In the genomic region with DNA sequence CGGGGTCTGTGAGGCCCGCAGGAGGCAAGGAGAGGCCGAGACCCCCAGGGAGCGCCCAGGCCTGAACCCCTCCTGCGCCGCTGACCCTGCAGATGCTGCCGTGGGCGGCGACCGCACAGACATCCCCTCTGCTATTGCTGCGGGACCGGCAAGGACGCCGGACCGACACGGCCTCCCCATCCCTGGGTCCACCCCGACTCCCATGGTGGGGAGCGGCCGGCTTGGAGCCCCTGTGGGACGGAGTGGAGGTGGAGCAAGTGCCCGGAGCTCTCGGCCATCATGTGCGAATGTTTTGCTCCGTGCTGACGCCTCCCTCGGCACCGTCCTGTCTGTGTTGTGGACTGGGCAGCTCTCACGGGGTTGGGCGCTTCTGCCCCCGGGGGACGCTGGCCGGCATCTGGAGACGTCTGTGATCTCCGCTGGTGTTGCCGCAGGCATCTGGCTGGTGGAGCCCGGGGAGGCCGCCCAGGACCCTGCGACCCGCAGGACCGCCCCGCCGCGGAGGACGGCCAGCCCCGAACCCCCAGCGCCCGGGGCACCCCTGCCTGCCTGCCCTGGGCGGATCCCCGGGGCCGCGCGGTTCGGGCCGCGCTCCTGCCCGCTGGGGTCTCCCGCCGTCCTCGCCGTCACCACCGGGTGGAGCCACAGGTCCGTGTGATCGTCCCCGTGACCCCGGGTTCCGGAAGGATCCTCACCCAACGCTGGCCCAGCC, we compare ENCODE assay signal across 8 cellular contexts.
DNase-seq lines count a peak whose midpoint lies in the region; ATAC-seq lines count a peak whose summit lies in the region.

No MANE protein-coding gene starts in this region.

- DNase-seq in D341Med (ENCODE audit: low spot score) (peak; percentile 88), NCI-H345 treated with DMSO at 0.1 percent for 48 hours (lab: John Stamatoyannopoulos, UW; ENCODE audit: unreplicated experiment) (peak; percentile 21), globus pallidus (ENCODE audit: low spot score) (peak; percentile 45), pons (ENCODE audit: low spot score) (peak; percentile 29), NK-92 (lab: John Stamatoyannopoulos, UW; ENCODE audit: unreplicated experiment) (no peak), KG1 (lab: John Stamatoyannopoulos, UW) (no peak)
- peak; percentile 25 to 38 for DNase-seq in activated T-helper 1 cell treated with anti-CD3 and anti-CD28 coated beads, Interleukin-2, amount 50 U/mL, for 16 hours (ENCODE audit: low read depth in 1 of 2, low spot score in 1 of 2)

- ATAC-seq in HG02870 (IDR thresholded peaks at IDR 0.05; ENCODE audit: unreplicated experiment), result no peak

Comparison
In these comparisons a context has a peak if more than half of its experiments do, and no peak if none do; other contexts are left out.
1. DNase-seq: peak in D341Med (single experiment), NCI-H345 treated with DMSO at 0.1 percent for 48 hours (single experiment), activated T-helper 1 cell treated with anti-CD3 and anti-CD28 coated beads, Interleukin-2, amount 50 U/mL, for 16 hours (2 of 2), globus pallidus (single experiment) and pons (single experiment); none in NK-92 (single experiment) and KG1 (single experiment).